Comparison of ENCODE assay signal across 13 cellular contexts in genomic region chr1:32766328-32766972, GRCh38. TPM values are rescaled to one million over a fixed set of nuclear protein-coding genes. Genes with fewer than 3 reads are reported as not detected.
DNase-seq lines count a peak whose midpoint lies in the region; TF ChIP-seq lines count a peak whose summit lies in the region.
"Had no signal": no experiment of that assay in that cellular context is flagged by ENCODE, and none has a peak within 500 bp of the region (broad histone marks: within the 10 kb centered on the region; RNA-seq: fewer than 3 reads in every experiment).

No MANE protein-coding gene starts in this region.

- H3K27ac Mint-ChIP-seq in type B pancreatic cell: peak overlapping the region; percentile 81
- H3K27ac Mint-ChIP-seq: CD8-positive, alpha-beta T cell; naive B cell had no signal

- H3K14ac ChIP-seq in mesenchymal stem cell (ENCODE audit: low read length in 2 of 2): peak overlapping the region in 1 of 2 experiments; percentile 57

- H3K4ac ChIP-seq in mesenchymal stem cell (ENCODE audit: low read depth in 1 of 2, low read length in 2 of 2): no peak overlapping the region

- TF ChIP-seq CTCF in breast epithelium (IDR thresholded peaks at IDR 0.05): no peak
- TF ChIP-seq CTCF in type B pancreatic cell (conservative IDR thresholded peaks at IDR 0.05): no peak

- H3K27ac ChIP-seq in HUES64 (ENCODE audit: low read depth, low read length) (peak overlapping the region; percentile 91; the same call in 1 of the 2 replicates), breast epithelium (peak overlapping the region; percentile 86 to 97), mesenchymal stem cell (ENCODE audit: low read length, poor library complexity, severe bottlenecking) (no peak overlapping the region)

- H3K4me1 Mint-ChIP-seq in type B pancreatic cell (ENCODE audit: unreplicated experiment): peaks cover 54% of the 10 kb centered on the region
- H3K4me1 Mint-ChIP-seq: naive B cell had no signal

- no peak overlapping the region for H2BK15ac ChIP-seq in mesenchymal stem cell (ENCODE audit: low read depth, poor library complexity, severe bottlenecking)

- no peak overlapping the region for H2BK5ac ChIP-seq in mesenchymal stem cell (ENCODE audit: low read depth, low read length, poor library complexity, severe bottlenecking)

- peak overlapping the region; percentile 16 for H2AFZ ChIP-seq in mesenchymal stem cell (ENCODE audit: low read depth, low read length)

- H3K18ac ChIP-seq in mesenchymal stem cell (ENCODE audit: low read depth in 1 of 2, low read length in 2 of 2): peak overlapping the region; percentile 16 to 53

- H2BK12ac ChIP-seq in mesenchymal stem cell (ENCODE audit: low read length in 2 of 2): peak overlapping the region in 1 of 2 experiments; percentile 40

- H2BK120ac ChIP-seq in mesenchymal stem cell (ENCODE audit: low read depth, low read length): no peak overlapping the region

- H3K4me2 ChIP-seq in mesenchymal stem cell (ENCODE audit: low read length, poor library complexity, severe bottlenecking): no peak overlapping the region

- H3K4me3 ChIP-seq in HUES64 (ENCODE audit: low read length): peak overlapping the region; percentile 54
- H3K4me3 ChIP-seq in breast epithelium: no peak overlapping the region
- no peak overlapping the region for H3K4me3 ChIP-seq in mesenchymal stem cell (ENCODE audit: insufficient read depth in 1 of 2, low read depth in 1 of 2, low read length in 2 of 2)

- H3K9me3 ChIP-seq in HUES64 (ENCODE audit: insufficient read depth, low read depth, low read length): no peaks in the 10 kb centered on the region
- no peaks in the 10 kb centered on the region for H3K9me3 ChIP-seq in breast epithelium
- H3K9me3 ChIP-seq in mesenchymal stem cell (ENCODE audit: control insufficient read depth, low read length): no peaks in the 10 kb centered on the region

- H3K9ac ChIP-seq in HUES64 (ENCODE audit: low read depth, low read length): peak overlapping the region; percentile 54; the same call in 1 of the 2 replicates
- H3K9ac ChIP-seq in mesenchymal stem cell (ENCODE audit: low read length): no peak overlapping the region

- H4K91ac ChIP-seq in mesenchymal stem cell (ENCODE audit: low read length): no peak overlapping the region

- TF ChIP-seq POLR2A in breast epithelium (IDR thresholded peaks at IDR 0.05): no peak

- H3K4me3 Mint-ChIP-seq in type B pancreatic cell: peak overlapping the region; percentile 70
- H3K4me3 Mint-ChIP-seq: CD8-positive, alpha-beta T cell; naive B cell had no signal

- peak overlapping the region; percentile 37 for H2AK5ac ChIP-seq in mesenchymal stem cell (ENCODE audit: low read length, severe bottlenecking)

- H3K36me3 Mint-ChIP-seq in type B pancreatic cell: peaks cover 14% of the 10 kb centered on the region
- H3K36me3 Mint-ChIP-seq: CD8-positive, alpha-beta T cell; naive B cell had no signal

- no peaks in the 10 kb centered on the region for H3K9me3 Mint-ChIP-seq in type B pancreatic cell
- H3K9me3 Mint-ChIP-seq: CD8-positive, alpha-beta T cell; naive B cell had no signal

- no peaks in the 10 kb centered on the region for H3K27me3 ChIP-seq in HUES64 (ENCODE audit: insufficient read depth, low read length)
- H3K27me3 ChIP-seq in breast epithelium: no peaks in the 10 kb centered on the region
- no peaks in the 10 kb centered on the region for H3K27me3 ChIP-seq in mesenchymal stem cell (ENCODE audit: control insufficient read depth in 1 of 2, insufficient read depth in 1 of 2, low read length in 2 of 2)

- H3K4me1 ChIP-seq in HUES64 (ENCODE audit: insufficient read depth, low read length): peaks cover 33% of the 10 kb centered on the region
- H3K4me1 ChIP-seq in breast epithelium: peaks cover 0 to 33% of the 10 kb centered on the region in 2 donors
- H3K4me1 ChIP-seq in mesenchymal stem cell (ENCODE audit: control insufficient read depth, insufficient read depth, low read depth, low read length): peaks cover 47% of the 10 kb centered on the region

- H3K27me3 Mint-ChIP-seq in type B pancreatic cell: no peaks in the 10 kb centered on the region
- H3K27me3 Mint-ChIP-seq: naive B cell had no signal

- DNase-seq in breast epithelium (ENCODE audit: low spot score in 2 of 2): no peak
- DNase-seq in mesenchymal stem cell: no peak
- DNase-seq in type B pancreatic cell (ENCODE audit: extremely low spot score, unreplicated experiment): no peak
- DNase-seq in Kasumi-1 (lab: John Stamatoyannopoulos, UW): no peak
- DNase-seq in pons (ENCODE audit: low spot score): no peak
- no peak for DNase-seq in A172 (ENCODE audit: low spot score)
- DNase-seq: activated CD4-positive, CD25-positive, alpha-beta regulatory T cell treated with anti-CD3 and anti-CD28 coated beads, Interleukin-2, amount 50 U/mL, for 72 hours; activated T-cell treated with anti-CD3 and anti-CD28 coated beads, Interleukin-2, amount 50 U/mL, for 48 hours; CD8-positive, alpha-beta T cell; MM.1S; naive B cell; stimulated activated naive CD4-positive, alpha-beta T cell treated with Interleukin-2 at 50 U/mL for 16 hours had no signal

- intact Hi-C loops in breast epithelium (cut with DNase I; ENCODE audit: low total_unique reads): loop anchor here (1.0 kb wide), 1 partner anchor 47 kb away; no protein-coding TSS in a partner anchor

- WGBS in HUES64: 24% methylated on average over 7 of the region's 7 CpGs
- WGBS in mesenchymal stem cell: 71% methylated on average over 7 of the region's 7 CpGs

- H4K8ac ChIP-seq in mesenchymal stem cell (ENCODE audit: low read length): peak overlapping the region; percentile 19

- H3K23ac ChIP-seq in mesenchymal stem cell (ENCODE audit: low read length in 2 of 2): peak overlapping the region in 1 of 2 experiments; percentile 81

- peaks cover 45% of the 10 kb centered on the region for H3K79me1 ChIP-seq in mesenchymal stem cell (replicated peaks; ENCODE audit: low read length, poor library complexity, severe bottlenecking)

- H3K36me3 ChIP-seq in HUES64 (ENCODE audit: insufficient read depth, low read length) (peaks cover 27% of the 10 kb centered on the region), breast epithelium (no peaks in the 10 kb centered on the region), mesenchymal stem cell (ENCODE audit: control insufficient read depth in 1 of 2, insufficient read depth in 2 of 2, low read depth in 1 of 2, low read length in 2 of 2) (peaks cover 14 to 49% of the 10 kb centered on the region in 2 experiments)

RNA-seq across cellular contexts. Expression of gene YARS1, which starts 50.7 kb away (rescaled TPM):
- 132 TPM for polyA plus RNA-seq in HUES64 (2013, experiment 1 of 2)
- polyA plus RNA-seq in HUES64 (2013, experiment 2 of 2): 122 TPM
- total RNA-seq in breast epithelium (10 to 100 TPM; 53.8 to 67.5 (median 67.2) TPM), type B pancreatic cell (ENCODE audit: low replicate concordance) (83.7 and 103 TPM in 2 replicates)
- 121 TPM for polyA plus RNA-seq in mesenchymal stem cell (2013, experiment 1 of 2)
- polyA plus RNA-seq in mesenchymal stem cell (2013, experiment 2 of 2): 121 TPM
- 63.4 and 79.1 TPM in 2 replicates for total RNA-seq in A172 (2014; rRNA removed; shearing (Covaris generic))

RNA-seq across cellular contexts. Expression of gene S100PBP, which starts 51.0 kb away (rescaled TPM):
- polyA plus RNA-seq in HUES64 (2013, experiment 1 of 2): 26.0 TPM
- 24.2 TPM for polyA plus RNA-seq in HUES64 (2013, experiment 2 of 2)
- total RNA-seq in breast epithelium (10 to 100 TPM; 25.0 to 49.0 (median 29.5) TPM), type B pancreatic cell (ENCODE audit: low replicate concordance) (27.0 and 53.8 TPM in 2 replicates)
- 11.4 TPM for polyA plus RNA-seq in mesenchymal stem cell (2013, experiment 1 of 2)
- 11.2 TPM for polyA plus RNA-seq in mesenchymal stem cell (2013, experiment 2 of 2)
- 20.0 and 20.4 TPM in 2 replicates for total RNA-seq in A172 (2014; rRNA removed; shearing (Covaris generic))
